In the genomic region with DNA sequence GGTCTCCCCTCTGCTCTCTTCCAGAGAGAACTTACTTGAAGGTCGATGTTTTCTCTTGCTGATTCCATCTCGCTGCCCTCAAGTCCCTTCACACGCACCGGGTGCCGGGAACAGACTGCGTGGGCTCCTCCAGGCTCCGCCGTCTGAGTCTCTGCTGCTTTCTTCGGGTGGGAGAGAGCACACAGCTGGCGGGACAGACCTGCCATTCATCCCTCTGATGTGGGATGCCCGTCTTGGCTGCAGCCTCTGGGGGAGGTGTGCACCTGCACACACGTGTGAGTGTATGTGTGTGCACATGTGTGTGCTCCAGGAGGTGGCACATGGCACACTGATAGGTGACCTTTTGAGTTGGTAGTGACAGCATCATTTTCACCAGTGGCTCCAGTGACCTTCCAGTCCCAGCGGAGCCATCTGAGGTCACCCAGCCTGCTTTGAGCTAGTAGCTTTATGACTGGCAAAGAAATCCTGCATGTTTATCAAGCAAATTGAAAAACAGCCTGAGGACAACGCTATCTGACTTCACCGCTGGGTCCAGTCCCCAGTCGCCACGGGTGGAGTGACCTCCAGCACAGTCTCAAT, we compare ENCODE assay signal across 1 cellular context.
TF ChIP-seq lines count a peak whose summit lies in the region.

A gene with protein sequence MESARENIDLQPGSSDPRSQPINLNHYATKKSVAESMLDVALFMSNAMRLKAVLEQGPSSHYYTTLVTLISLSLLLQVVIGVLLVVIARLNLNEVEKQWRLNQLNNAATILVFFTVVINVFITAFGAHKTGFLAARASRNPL (minus strand): TSS at position 153 of the 579 bp plus-strand sequence. CDS start 85 bp downstream, at position 68.

TF ChIP-seq in H1, 55 proteins besides CTCF, POLR2A, EP300 and RAD21:
- TF ChIP-seq GTF2F1 (IDR thresholded peaks at IDR 0.05; ENCODE audit: borderline replicate concordance, low read depth, low read length): no peak
- no peak for TF ChIP-seq TEAD4 (IDR thresholded peaks at IDR 0.05; ENCODE audit: low read depth, low read length)
- TF ChIP-seq, protein P1, sequence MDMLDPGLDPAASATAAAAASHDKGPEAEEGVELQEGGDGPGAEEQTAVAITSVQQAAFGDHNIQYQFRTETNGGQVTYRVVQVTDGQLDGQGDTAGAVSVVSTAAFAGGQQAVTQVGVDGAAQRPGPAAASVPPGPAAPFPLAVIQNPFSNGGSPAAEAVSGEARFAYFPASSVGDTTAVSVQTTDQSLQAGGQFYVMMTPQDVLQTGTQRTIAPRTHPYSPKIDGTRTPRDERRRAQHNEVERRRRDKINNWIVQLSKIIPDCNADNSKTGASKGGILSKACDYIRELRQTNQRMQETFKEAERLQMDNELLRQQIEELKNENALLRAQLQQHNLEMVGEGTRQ (IDR thresholded peaks at IDR 0.05; ENCODE audit: low read length): no peak
- no peak for TF ChIP-seq SUZ12 (IDR thresholded peaks at IDR 0.05; ENCODE audit: low read length)
- no peak for TF ChIP-seq SP4 (IDR thresholded peaks at IDR 0.05; ENCODE audit: low read length)
- TF ChIP-seq, protein P2, sequence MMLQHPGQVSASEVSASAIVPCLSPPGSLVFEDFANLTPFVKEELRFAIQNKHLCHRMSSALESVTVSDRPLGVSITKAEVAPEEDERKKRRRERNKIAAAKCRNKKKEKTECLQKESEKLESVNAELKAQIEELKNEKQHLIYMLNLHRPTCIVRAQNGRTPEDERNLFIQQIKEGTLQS (IDR thresholded peaks at IDR 0.05; ENCODE audit: insufficient read depth, low read depth, low read length): no peak
- TF ChIP-seq ASH2L (IDR thresholded peaks at IDR 0.05; ENCODE audit: low read length): no peak
- no peak for TF ChIP-seq TCF12 (IDR thresholded peaks at IDR 0.05; ENCODE audit: low read depth, low read length)
- TF ChIP-seq CEBPB (IDR thresholded peaks at IDR 0.05; ENCODE audit: low read depth, low read length): no peak
- TF ChIP-seq TAF1 (IDR thresholded peaks at IDR 0.05; ENCODE audit: low read depth, low read length): no peak
- TF ChIP-seq TBP (IDR thresholded peaks at IDR 0.05; ENCODE audit: low read depth, low read length): no peak
- TF ChIP-seq POLR2AphosphoS5 (IDR thresholded peaks at IDR 0.05; ENCODE audit: low read depth, low read length): no peak
- TF ChIP-seq CHD1 (IDR thresholded peaks at IDR 0.05; ENCODE audit: low read depth, low read length): no peak
- TF ChIP-seq, protein P3, sequence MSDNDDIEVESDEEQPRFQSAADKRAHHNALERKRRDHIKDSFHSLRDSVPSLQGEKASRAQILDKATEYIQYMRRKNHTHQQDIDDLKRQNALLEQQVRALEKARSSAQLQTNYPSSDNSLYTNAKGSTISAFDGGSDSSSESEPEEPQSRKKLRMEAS (IDR thresholded peaks at IDR 0.05): no peak
- TF ChIP-seq BCL11A (IDR thresholded peaks at IDR 0.05; ENCODE audit: low read depth in 2 of 2, low read length in 2 of 2): no peak
- no peak for TF ChIP-seq TAF7 (optimal IDR thresholded peaks at IDR 0.05; ENCODE audit: borderline replicate concordance, low read depth, low read length)
